2 cellular contexts compared by ENCODE assay signal in genomic region chr4:17111959-17112659, GRCh38.
TF ChIP-seq lines count a peak whose summit lies in the region.

No MANE protein-coding gene starts in this region.

TF ChIP-seq in HCT116, 20 proteins besides CTCF, POLR2A, EP300 and RAD21 (continued from another document):
- TF ChIP-seq ZBTB33 (IDR thresholded peaks at IDR 0.05; ENCODE audit: extremely low read depth, insufficient replicate concordance, low read length) (no peak), POLR2AphosphoS5 (IDR thresholded peaks at IDR 0.05; ENCODE audit: low read depth, low read length) (no peak), JUND (IDR thresholded peaks at IDR 0.05) (no peak), TCF7L2 (IDR thresholded peaks at IDR 0.05; ENCODE audit: borderline replicate concordance, extremely low read depth, insufficient read depth, insufficient read length) (no peak), ELF1 (IDR thresholded peaks at IDR 0.05; ENCODE audit: borderline replicate concordance, low read depth) (no peak), SIN3A (IDR thresholded peaks at IDR 0.05; ENCODE audit: low read depth) (no peak), CEBPB (IDR thresholded peaks at IDR 0.05; ENCODE audit: low read depth) (no peak), SRF (IDR thresholded peaks at IDR 0.05; ENCODE audit: low read depth) (no peak), MAX (IDR thresholded peaks at IDR 0.05) (no peak), YY1 (IDR thresholded peaks at IDR 0.05; ENCODE audit: extremely low read depth, insufficient replicate concordance, low read depth, low read length) (no peak)
- TF ChIP-seq, protein P1, sequence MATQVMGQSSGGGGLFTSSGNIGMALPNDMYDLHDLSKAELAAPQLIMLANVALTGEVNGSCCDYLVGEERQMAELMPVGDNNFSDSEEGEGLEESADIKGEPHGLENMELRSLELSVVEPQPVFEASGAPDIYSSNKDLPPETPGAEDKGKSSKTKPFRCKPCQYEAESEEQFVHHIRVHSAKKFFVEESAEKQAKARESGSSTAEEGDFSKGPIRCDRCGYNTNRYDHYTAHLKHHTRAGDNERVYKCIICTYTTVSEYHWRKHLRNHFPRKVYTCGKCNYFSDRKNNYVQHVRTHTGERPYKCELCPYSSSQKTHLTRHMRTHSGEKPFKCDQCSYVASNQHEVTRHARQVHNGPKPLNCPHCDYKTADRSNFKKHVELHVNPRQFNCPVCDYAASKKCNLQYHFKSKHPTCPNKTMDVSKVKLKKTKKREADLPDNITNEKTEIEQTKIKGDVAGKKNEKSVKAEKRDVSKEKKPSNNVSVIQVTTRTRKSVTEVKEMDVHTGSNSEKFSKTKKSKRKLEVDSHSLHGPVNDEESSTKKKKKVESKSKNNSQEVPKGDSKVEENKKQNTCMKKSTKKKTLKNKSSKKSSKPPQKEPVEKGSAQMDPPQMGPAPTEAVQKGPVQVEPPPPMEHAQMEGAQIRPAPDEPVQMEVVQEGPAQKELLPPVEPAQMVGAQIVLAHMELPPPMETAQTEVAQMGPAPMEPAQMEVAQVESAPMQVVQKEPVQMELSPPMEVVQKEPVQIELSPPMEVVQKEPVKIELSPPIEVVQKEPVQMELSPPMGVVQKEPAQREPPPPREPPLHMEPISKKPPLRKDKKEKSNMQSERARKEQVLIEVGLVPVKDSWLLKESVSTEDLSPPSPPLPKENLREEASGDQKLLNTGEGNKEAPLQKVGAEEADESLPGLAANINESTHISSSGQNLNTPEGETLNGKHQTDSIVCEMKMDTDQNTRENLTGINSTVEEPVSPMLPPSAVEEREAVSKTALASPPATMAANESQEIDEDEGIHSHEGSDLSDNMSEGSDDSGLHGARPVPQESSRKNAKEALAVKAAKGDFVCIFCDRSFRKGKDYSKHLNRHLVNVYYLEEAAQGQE (IDR thresholded peaks at IDR 0.05; ENCODE audit: low read depth): no peak
- TF ChIP-seq, protein P2, sequence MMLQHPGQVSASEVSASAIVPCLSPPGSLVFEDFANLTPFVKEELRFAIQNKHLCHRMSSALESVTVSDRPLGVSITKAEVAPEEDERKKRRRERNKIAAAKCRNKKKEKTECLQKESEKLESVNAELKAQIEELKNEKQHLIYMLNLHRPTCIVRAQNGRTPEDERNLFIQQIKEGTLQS (IDR thresholded peaks at IDR 0.05): no peak

TF ChIP-seq in WTC11, 78 proteins besides CTCF, POLR2A, EP300 and RAD21 (continued from another document):
- TF ChIP-seq NFE2L1 (CRISPR knock-in tag; IDR thresholded peaks at IDR 0.05) (no peak), ESRRA (CRISPR knock-in tag; IDR thresholded peaks at IDR 0.05; ENCODE audit: borderline replicate concordance) (no peak), PRRX2 (CRISPR knock-in tag; IDR thresholded peaks at IDR 0.05) (no peak), ZNF416 (CRISPR knock-in tag; IDR thresholded peaks at IDR 0.05) (no peak), JUN (CRISPR knock-in tag; IDR thresholded peaks at IDR 0.05) (no peak), GTF2I (CRISPR knock-in tag; conservative IDR thresholded peaks at IDR 0.05) (no peak), ZNF263 (CRISPR knock-in tag; IDR thresholded peaks at IDR 0.05; ENCODE audit: low read depth) (no peak)
